In genomic region chr19:1438035-1438932, GRCh38 we compare ENCODE assay signal across 8 cellular contexts. TPM values are rescaled to one million over a fixed set of nuclear protein-coding genes. Genes with fewer than 3 reads are reported as not detected.
DNase-seq lines count a peak whose midpoint lies in the region; ATAC-seq, FAIRE-seq and TF ChIP-seq lines count a peak whose summit lies in the region.

RPS15 (plus strand) TSS chr19:1438396; CDS start chr19:1438426, 30 bp downstream.

- no peaks in the 10 kb centered on the region for H3K9me1 ChIP-seq in K562 (ENCODE audit: control insufficient read depth, insufficient read depth, low read length)

- H3K27me3 ChIP-seq in K562 (ENCODE audit: control insufficient read depth in 2 of 2, insufficient read depth in 2 of 2, low read length in 2 of 2) (no peaks in the 10 kb centered on the region), iPS DF 6.9 (ENCODE audit: control insufficient read depth, insufficient read depth, low read length) (no peaks in the 10 kb centered on the region), gastrocnemius medialis (no peaks in the 10 kb centered on the region)

- H3K9me3 ChIP-seq in K562 (replicated peaks; ENCODE audit: control insufficient read depth, insufficient read depth, low read depth, low read length), result no peaks in the 10 kb centered on the region
- H3K9me3 ChIP-seq in iPS DF 6.9 (ENCODE audit: control insufficient read depth, insufficient read depth, low read length), result no peaks in the 10 kb centered on the region
- no peaks in the 10 kb centered on the region for H3K9me3 ChIP-seq in gastrocnemius medialis

- H3K9ac ChIP-seq in K562 (ENCODE audit: insufficient read depth in 1 of 2, low read depth in 2 of 2, low read length in 2 of 2), result peak within 1 kb of the TSS; percentile 93 to 100

- TF ChIP-seq CTCF in K562 (IDR thresholded peaks at IDR 0.05 in 2 of 3, conservative IDR thresholded peaks at IDR 0.05 in 1 of 3; ENCODE audit: insufficient read depth in 2 of 3, low read depth in 1 of 3, low read length in 3 of 3) (peak; percentile 94 to 97 (median 97)), gastrocnemius medialis (IDR thresholded peaks at IDR 0.05 in 4 of 5, conservative IDR thresholded peaks at IDR 0.05 in 1 of 5) (peak; percentile 89 to 97 (median 95))

- under 1% methylated on average over 83 of the region's 100 CpGs for WGBS in K562 (ENCODE audit: insufficient coverage, low coverage, missing lambda C conversion rate)
- WGBS in iPS DF 6.9 (ENCODE audit: insufficient coverage, insufficient read length), result no CpG with 5 or more reads among the region's 100 CpGs

- H3K27ac ChIP-seq in K562 (ENCODE audit: extremely low read depth, low read depth, low read length) (peak within 1 kb of the TSS; percentile 90), iPS DF 6.9 (ENCODE audit: low read length) (no peak within 1 kb of the TSS), gastrocnemius medialis (peak within 1 kb of the TSS; percentile 86 to 92 (median 88))

- CTCF ChIA-PET in K562 (lab: Yijun Ruan, JAX; ENCODE audit: low intra/inter-chr PET ratio), result interaction anchor here (0.6 kb wide), 1 partner anchor 685 kb away, joined by 4 read pairs; no protein-coding TSS in a partner anchor

- POLR2A ChIA-PET in K562 (lab: Yijun Ruan, JAX), result interaction anchor here (0.9 to 1.0 kb wide), 2 partner anchors 9 to 25 kb away, joined by 3 to 5 read pairs; no protein-coding TSS in a partner anchor

- H3K79me2 ChIP-seq in K562 (ENCODE audit: control insufficient read depth, insufficient read depth, low read length), result peaks cover 52% of the 10 kb centered on the region

- H3K4me3 ChIP-seq in K562 (peak within 1 kb of the TSS; percentile 70), iPS DF 6.9 (ENCODE audit: low read length) (peak within 1 kb of the TSS; percentile 96), gastrocnemius medialis (peak within 1 kb of the TSS; percentile 81 to 98 (median 88))

- TF ChIP-seq RAD21 in K562 (CRISPR knock-in tag; conservative IDR thresholded peaks at IDR 0.05 in 1 of 2, IDR thresholded peaks at IDR 0.05 in 1 of 2), result peak in 1 of 2 experiments; percentile 39; a peak in 2 of 4 replicates

- peak within 1 kb of the TSS; percentile 85 for H2AFZ ChIP-seq in K562 (ENCODE audit: low read depth, low read length)

- in situ Hi-C loops in K562 (cut with MboI), result no loop called here
- in situ Hi-C loops in gastrocnemius medialis (cut with MboI; ENCODE audit: low sequenced_read_pairs in 4 of 4), result no loop called here

- TF ChIP-seq EP300 in K562 (IDR thresholded peaks at IDR 0.05; ENCODE audit: low read length), result no peak

- BruUV-seq in K562 (replicated peaks; lab: Mats Ljungman, UMichigan), result TSS peak; percentile 81

- H3K36me3 ChIP-seq in K562 (ENCODE audit: control insufficient read depth, insufficient read depth, low read length), result peaks cover 64% of the 10 kb centered on the region
- H3K36me3 ChIP-seq in iPS DF 6.9 (ENCODE audit: control insufficient read depth, insufficient read depth, low read length), result peaks cover 47% of the 10 kb centered on the region
- peaks cover 2 to 51% of the 10 kb centered on the region in 2 donors for H3K36me3 ChIP-seq in gastrocnemius medialis

- peak; percentile 85 for ATAC-seq in GM18517 (IDR thresholded peaks at IDR 0.05; ENCODE audit: unreplicated experiment)
- peak; percentile 67 for ATAC-seq in HG03045 (IDR thresholded peaks at IDR 0.05; ENCODE audit: unreplicated experiment)
- peak; percentile 79 for ATAC-seq in K562
- ATAC-seq in gastrocnemius medialis, result peak; percentile 90 to 94

- peak; percentile 61 for FAIRE-seq in TTC549 (lab: Jason Lieb, UNC)
- peak; percentile 90 for FAIRE-seq in K562 (lab: Jason Lieb, UNC)

- H3K4me1 ChIP-seq in K562 (replicated peaks in 1 of 2; ENCODE audit: control insufficient read depth in 2 of 2, insufficient read depth in 2 of 2, low read length in 2 of 2), result peaks cover 42 to 88% of the 10 kb centered on the region in 2 experiments; a peak in 4 of 5 replicates
- H3K4me1 ChIP-seq in iPS DF 6.9 (ENCODE audit: control insufficient read depth, insufficient read depth, low read length), result peaks cover 5% of the 10 kb centered on the region
- H3K4me1 ChIP-seq in gastrocnemius medialis, result peaks cover 14 to 29% of the 10 kb centered on the region in 2 donors

- TF ChIP-seq POLR2A in K562 (conservative IDR thresholded peaks at IDR 0.05) (peak; percentile 99), gastrocnemius medialis (IDR thresholded peaks at IDR 0.05) (peak; percentile 92 to 96)

- peaks cover 37% of the 10 kb centered on the region for H4K20me1 ChIP-seq in K562 (replicated peaks; ENCODE audit: control insufficient read depth, insufficient read depth, low read length)

- peak; percentile 91 for DNase-seq in 8988T
- DNase-seq in NCI-H2107 treated with DMSO at 0.1 percent for 48 hours (lab: John Stamatoyannopoulos, UW; ENCODE audit: unreplicated experiment), result peak; percentile 72
- DNase-seq in K562 (ENCODE audit: extremely low read depth in 1 of 4, low spot score in 3 of 4), result peak; percentile 81 to 97 (median 88)
- peak; percentile 87 for DNase-seq in iPS DF 6.9 (ENCODE audit: low read depth, low spot score)
- peak; percentile 88 to 92 for DNase-seq in gastrocnemius medialis

- intact Hi-C loops in K562 (cut with micrococcal nuclease) (no loop called here), gastrocnemius medialis (cut with DNase I; ENCODE audit: low total_unique reads) (loop anchor here (1.0 to 2.0 kb wide), 3 partner anchors 19 to 41 kb away; partner anchors contain the start of genes C19orf25 and DAZAP1)

- H3K4me2 ChIP-seq in K562 (ENCODE audit: insufficient read depth, low read length), result peak within 1 kb of the TSS; percentile 97

TF ChIP-seq in K562, 482 proteins besides CTCF, POLR2A, EP300 and RAD21 (continues in another document):
- peak; percentile 85 for TF ChIP-seq CBX1 (IDR thresholded peaks at IDR 0.05; ENCODE audit: low read depth)
- TF ChIP-seq ZNF609 (CRISPR knock-in tag; IDR thresholded peaks at IDR 0.05; ENCODE audit: borderline replicate concordance), result peak; percentile 75; the same call in 1 of the 2 replicates
- TF ChIP-seq E2F6 (IDR thresholded peaks at IDR 0.05; ENCODE audit: borderline replicate concordance in 1 of 2, extremely low read depth in 1 of 2, insufficient read depth in 1 of 2, insufficient read length in 1 of 2, low read depth in 1 of 2, low read length in 1 of 2, poor library complexity in 1 of 2, severe bottlenecking in 1 of 2), result peak; percentile 49 to 74
- TF ChIP-seq ZBTB1 (CRISPR knock-in tag; IDR thresholded peaks at IDR 0.05; ENCODE audit: borderline replicate concordance, low read depth), result peak; percentile 66; the same call in 1 of the 2 replicates

RNA-seq across cellular contexts. Expression of gene RPS15, which starts in this region (rescaled TPM):
- total RNA-seq in K562 (2011; cell fraction: chromatin; rRNA removed; ENCODE audit: low replicate concordance), result 72.0 and 238 TPM in 2 replicates
- 545 and 547 TPM in 2 replicates for total RNA-seq in K562 (2011; cell fraction: nucleolus; rRNA removed)
- 383 and 585 TPM in 2 replicates for total RNA-seq in K562 (2011; cell fraction: nucleoplasm; rRNA removed)
- 2,649 and 2,867 TPM in 2 replicates for total RNA-seq in K562 (2014; rRNA removed)
- 407 and 630 TPM in 2 replicates for total RNA-seq in K562 (2014; rRNA removed; fragmentation: Illumina TruSeq; extraction: Trizol)
- 1,267 and 1,272 TPM in 2 replicates for total RNA-seq in K562 (2015; rRNA removed; fragmentation: Illumina TruSeq; extraction: Trizol)
- total RNA-seq in K562 (2021), result 2,126 and 2,254 TPM in 2 replicates
- polyA plus RNA-seq in K562 (2011; rRNA removed), result 957 and 1,566 TPM in 2 replicates
- 3,186 and 4,296 TPM in 2 replicates for polyA plus RNA-seq in K562 (2011; cell fraction: cytosol; rRNA removed)
- polyA plus RNA-seq in K562 (2011; cell fraction: nucleus; rRNA removed), result 907 and 973 TPM in 2 replicates
- polyA plus RNA-seq in K562 (2012), result 2,701 and 2,899 TPM in 2 replicates
- polyA plus RNA-seq in K562 (2014; fragmentation: Illumina TruSeq; extraction: Trizol), result 912 and 1,907 TPM in 2 replicates
- polyA plus RNA-seq in K562 (2014; fragmentation: Nextera tagmentation; extraction: Ambion mirVana), result 100 to 1,000 TPM; 605 to 818 TPM
- 2,791 and 3,285 TPM in 2 replicates for polyA plus RNA-seq in K562 (2014; rRNA removed)
- polyA minus RNA-seq in K562 (2011; rRNA and poly(A)+ RNA removed), result 202 and 239 TPM in 2 replicates
- 1,242 and 1,610 TPM in 2 replicates for polyA minus RNA-seq in K562 (2011; cell fraction: cytosol; rRNA and poly(A)+ RNA removed)
- 152 and 304 TPM in 2 replicates for polyA minus RNA-seq in K562 (2011; cell fraction: nucleus; rRNA and poly(A)+ RNA removed)
- total RNA-seq in gastrocnemius medialis, result 1,000 to 10,000 TPM; 2,323 to 3,835 (median 2,607) TPM
